In genomic region chr7:130278892-130279690, GRCh38 we compare ENCODE assay signal across 15 cellular contexts. TPM values are rescaled to one million over a fixed set of nuclear protein-coding genes. Genes with fewer than 3 reads are reported as not detected.
DNase-seq lines count a peak whose midpoint lies in the region; ATAC-seq and TF ChIP-seq lines count a peak whose summit lies in the region.
"Had no signal": no experiment of that assay in that cellular context is flagged by ENCODE, and none has a peak within 500 bp of the region (broad histone marks: within the 10 kb centered on the region; RNA-seq: fewer than 3 reads in every experiment).

No MANE protein-coding gene starts in this region.

- H3K27ac ChIP-seq in RWPE1, result peak overlapping the region; percentile 81
- no peak overlapping the region for H3K27ac ChIP-seq in gastroesophageal sphincter
- no peak overlapping the region for H3K27ac ChIP-seq in ascending aorta
- H3K27ac ChIP-seq: epithelial cell of prostate had no signal

- TF ChIP-seq POLR2A in gastroesophageal sphincter (IDR thresholded peaks at IDR 0.05), result no peak

- H3K9me3 ChIP-seq in gastroesophageal sphincter (no peaks in the 10 kb centered on the region), ascending aorta (no peaks in the 10 kb centered on the region)

- peaks cover 0 to 5% (median 0%) of the 10 kb centered on the region in 3 donors for H3K4me1 ChIP-seq in gastroesophageal sphincter
- H3K4me1 ChIP-seq in ascending aorta, result peaks cover 2 to 3% of the 10 kb centered on the region in 2 donors

- TF ChIP-seq EP300 in gastroesophageal sphincter (IDR thresholded peaks at IDR 0.05), result no peak

- DNase-seq in ELR (ENCODE audit: low read depth), result peak; percentile 17
- no peak for DNase-seq in RWPE1 (ENCODE audit: low spot score)
- peak; percentile 46 for DNase-seq in epithelial cell of esophagus (ENCODE audit: low read depth)
- DNase-seq in non-pigmented ciliary epithelial cell (ENCODE audit: low read depth), result peak; percentile 79
- no peak for DNase-seq in mucosa of gallbladder (ENCODE audit: low spot score)
- DNase-seq in ascending aorta (ENCODE audit: low spot score in 2 of 2), result no peak
- DNase-seq: activated CD4-positive, alpha-beta memory T cell treated with anti-CD3 and anti-CD28 coated beads, Interleukin-2, amount 10 ng/mL, durations not matched to agents 7 days and 5 days; activated effector memory CD4-positive, alpha-beta T cell treated with Interleukin-2 at 50 U/mL for 16 hours; central memory CD4-positive, alpha-beta T cell; Karpas-422; NCI-H1930; NCI-H82 had no signal

- H3K4me3 ChIP-seq in epithelial cell of esophagus (ENCODE audit: low read length) (no peak overlapping the region), gastroesophageal sphincter (no peak overlapping the region), ascending aorta (no peak overlapping the region)

- TF ChIP-seq CTCF in RWPE1 (conservative IDR thresholded peaks at IDR 0.05; ENCODE audit: low read depth) (no peak), epithelial cell of esophagus (IDR thresholded peaks at IDR 0.05; ENCODE audit: insufficient read depth, low read depth, low read length, missing control alignments) (no peak), gastroesophageal sphincter (IDR thresholded peaks at IDR 0.05) (no peak), ascending aorta (IDR thresholded peaks at IDR 0.05) (no peak)

- WGBS in gastroesophageal sphincter (ENCODE audit: low coverage in 1 of 2), 2 donors, result 50% methylated on average over 1 of the region's 2 CpGs

- CTCF ChIA-PET in RWPE1 (lab: Yijun Ruan, JAX), result no interaction called here

- ATAC-seq in gastroesophageal sphincter (no peak), GM18519 (IDR thresholded peaks at IDR 0.05; ENCODE audit: low FRiP score, unreplicated experiment) (no peak)

- H3K36me3 ChIP-seq in gastroesophageal sphincter (no peaks in the 10 kb centered on the region), ascending aorta (no peaks in the 10 kb centered on the region)

- H3K27me3 ChIP-seq in gastroesophageal sphincter (no peaks in the 10 kb centered on the region), ascending aorta (no peaks in the 10 kb centered on the region)

- intact Hi-C loops in ascending aorta (cut with DNase I), result loop anchor here (5.0 to 10.0 kb wide), 4 partner anchors 118 to 386 kb away; partner anchors contain the start of genes COPG2 and KLHDC10

- POLR2A ChIA-PET in RWPE1 (lab: Yijun Ruan, JAX; ENCODE audit: low non-redundant PET), result no interaction called here

RNA-seq across cellular contexts. Expression of gene CPA2, which starts 12.4 kb away (rescaled TPM):
- total RNA-seq in gastroesophageal sphincter, result not detected
- 3.3 TPM for total RNA-seq in mucosa of gallbladder
- not detected for total RNA-seq in ascending aorta
- total RNA-seq: activated CD4-positive, alpha-beta memory T cell treated with anti-CD3 and anti-CD28 coated beads, Interleukin-2, amount 10 ng/mL, durations not matched to agents 7 days and 5 days had no signal

RNA-seq across cellular contexts. Expression of gene CPA4, which starts 13.9 kb away (rescaled TPM):
- total RNA-seq in gastroesophageal sphincter, result under 1 TPM in 1 of 4 donors, not detected in 3; 0.93 TPM
- total RNA-seq in mucosa of gallbladder, result 0.43 TPM
- not detected for total RNA-seq in ascending aorta
- total RNA-seq: activated CD4-positive, alpha-beta memory T cell treated with anti-CD3 and anti-CD28 coated beads, Interleukin-2, amount 10 ng/mL, durations not matched to agents 7 days and 5 days had no signal

Comparison
In these comparisons a context has a peak if more than half of its experiments do, and no peak if none do; other contexts are left out.
1. DNase-seq: peak in ELR (single experiment), epithelial cell of esophagus (single experiment) and non-pigmented ciliary epithelial cell (single experiment); none in RWPE1 (single experiment), mucosa of gallbladder (single experiment) and ascending aorta (0 of 2).